In the genomic region with DNA sequence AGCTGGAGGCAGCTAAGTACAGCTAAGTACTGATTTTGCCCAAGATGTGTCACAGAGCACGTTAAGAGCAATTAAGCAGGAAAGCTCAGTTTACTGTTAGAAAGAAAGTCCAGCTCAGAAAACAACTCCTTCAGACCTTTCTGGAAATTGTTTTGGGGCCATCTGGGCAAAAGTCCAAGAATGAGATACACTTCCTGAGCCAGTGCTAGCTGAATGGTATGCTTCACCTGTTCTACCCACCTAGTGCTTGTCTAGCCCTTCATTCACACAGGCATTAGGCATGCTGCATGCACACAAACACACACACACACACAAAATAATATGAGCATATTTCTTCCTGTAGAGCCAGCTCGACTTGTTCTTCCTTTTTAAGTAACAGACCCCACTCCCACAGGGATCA, we compare ENCODE assay signal across 14 cellular contexts. TPM values are rescaled to one million over a fixed set of nuclear protein-coding genes. Genes with fewer than 3 reads are reported as not detected.
DNase-seq lines count a peak whose midpoint lies in the region; ATAC-seq and TF ChIP-seq lines count a peak whose summit lies in the region.
"Had no signal": no experiment of that assay in that cellular context is flagged by ENCODE, and none has a peak within 500 bp of the region (broad histone marks: within the 10 kb centered on the region; RNA-seq: fewer than 3 reads in every experiment).

No MANE protein-coding gene starts in this region.

- H3K36me3 ChIP-seq in upper lobe of right lung: peaks cover 11% of the 10 kb centered on the region
- H3K36me3 ChIP-seq: prostate gland had no signal

- peak; percentile 77 for ATAC-seq in upper lobe of right lung
- ATAC-seq: body of pancreas; CD8-positive, alpha-beta T cell had no signal

- DNase-seq in NCI-H748 (lab: John Stamatoyannopoulos, UW; ENCODE audit: unreplicated experiment) (peak; percentile 5), NCI-H748 treated with DMSO at 0.1 percent for 48 hours (lab: John Stamatoyannopoulos, UW) (no peak), glomerular visceral epithelial cell (ENCODE audit: extremely low spot score) (peak; percentile 2), upper lobe of right lung (no peak), nucleus accumbens (lab: John Stamatoyannopoulos, UW) (no peak)
- DNase-seq in activated CD4-positive, alpha-beta T cell treated with anti-CD3 and anti-CD28 coated beads, Interleukin-2, amount 50 U/mL, for 48 hours: no peak
- DNase-seq: activated naive CD4-positive, alpha-beta T cell treated with Interleukin-2 at 50 U/mL for 16 hours; body of pancreas; CD8-positive, alpha-beta T cell; effector CD8-positive, alpha-beta T cell; NCI-H1417; NK-92 treated with Interleukin-12 subunit alpha and Interleukin-12 subunit beta, amount 100 ng/mL, for 24 hours had no signal

- no peak for TF ChIP-seq CTCF in upper lobe of right lung (IDR thresholded peaks at IDR 0.05)

- no peaks in the 10 kb centered on the region for H3K4me1 ChIP-seq in upper lobe of right lung
- H3K4me1 ChIP-seq: body of pancreas, prostate gland, suprapubic skin had no signal

- peak overlapping the region; percentile 30 for H3K27ac ChIP-seq in upper lobe of right lung
- H3K27ac ChIP-seq: body of pancreas, suprapubic skin had no signal

- intact Hi-C loops in upper lobe of right lung (cut with DNase I): no loop called here

- H3K4me3 ChIP-seq in upper lobe of right lung: no peak overlapping the region
- H3K4me3 ChIP-seq: body of pancreas, prostate gland, suprapubic skin had no signal

- no peaks in the 10 kb centered on the region for H3K9me3 ChIP-seq in upper lobe of right lung
- H3K9me3 ChIP-seq: body of pancreas, prostate gland, suprapubic skin had no signal

- H3K27me3 ChIP-seq in upper lobe of right lung: no peaks in the 10 kb centered on the region
- H3K27me3 ChIP-seq: body of pancreas, suprapubic skin had no signal

RNA-seq across cellular contexts. Expression of gene IKZF4, which starts 6.6 kb away (rescaled TPM):
- total RNA-seq in upper lobe of right lung: 10.5 TPM

RNA-seq across cellular contexts. Expression of gene SUOX, which starts 17.1 kb away (rescaled TPM):
- 20.3 TPM for total RNA-seq in upper lobe of right lung

RNA-seq across cellular contexts. Expression of gene RPS26, which starts 27.5 kb away (rescaled TPM):
- total RNA-seq in upper lobe of right lung: 55.4 TPM

RNA-seq across cellular contexts. Expression of gene RAB5B, which starts 40.3 kb away (rescaled TPM):
- 150 TPM for total RNA-seq in upper lobe of right lung

RNA-seq across cellular contexts. Expression of gene CDK2, which starts 47.6 kb away (rescaled TPM):
- 28.0 TPM for total RNA-seq in upper lobe of right lung

Comparison
In these comparisons a context has a peak if more than half of its experiments do, and no peak if none do; other contexts are left out.
1. DNase-seq: peak in NCI-H748 (single experiment) and glomerular visceral epithelial cell (single experiment); none in NCI-H748 treated with DMSO at 0.1 percent for 48 hours (single experiment), upper lobe of right lung (single experiment), activated CD4-positive, alpha-beta T cell treated with anti-CD3 and anti-CD28 coated beads, Interleukin-2, amount 50 U/mL, for 48 hours (0 of 2) and nucleus accumbens (0 of 56).